Comparison of ENCODE assay signal across 8 cellular contexts in genomic region chrX:119647552-119648420, GRCh38.
DNase-seq lines count a peak whose midpoint lies in the region; ATAC-seq lines count a peak whose summit lies in the region.

No MANE protein-coding gene starts in this region.

- peak; percentile 94 for ATAC-seq in HG03097 (IDR thresholded peaks at IDR 0.05; ENCODE audit: low FRiP score, unreplicated experiment)

- DNase-seq in GM19238 (ENCODE audit: insufficient read length, low spot score) (peak; percentile 64), globus pallidus (ENCODE audit: low spot score) (no peak), SIG-M5 treated with dmso at 0.1 percent for 504 hours (lab: John Stamatoyannopoulos, UW; ENCODE audit: unreplicated experiment) (no peak), NCI-H2171 (lab: John Stamatoyannopoulos, UW) (no peak), OCI-M1 (lab: John Stamatoyannopoulos, UW) (no peak)
- DNase-seq in activated CD8-positive, alpha-beta memory T cell treated with anti-CD3 and anti-CD28 coated beads, Interleukin-2, amount 50 U/mL, for 4 hours, result peak; percentile 32
- DNase-seq in stimulated activated CD4-positive, alpha-beta T cell treated with anti-CD3 and anti-CD28 coated beads, Interleukin-4, amount 100 ng/mL, for 24 hours, result peak; percentile 74

Comparison
In these comparisons a context has a peak if more than half of its experiments do, and no peak if none do; other contexts are left out.
1. DNase-seq: peak in GM19238 (single experiment), activated CD8-positive, alpha-beta memory T cell treated with anti-CD3 and anti-CD28 coated beads, Interleukin-2, amount 50 U/mL, for 4 hours (single experiment) and stimulated activated CD4-positive, alpha-beta T cell treated with anti-CD3 and anti-CD28 coated beads, Interleukin-4, amount 100 ng/mL, for 24 hours (single experiment); none in globus pallidus (single experiment), SIG-M5 treated with dmso at 0.1 percent for 504 hours (single experiment), NCI-H2171 (single experiment) and OCI-M1 (single experiment).